Comparison of ENCODE assay signal across 12 cellular contexts in the genomic region with DNA sequence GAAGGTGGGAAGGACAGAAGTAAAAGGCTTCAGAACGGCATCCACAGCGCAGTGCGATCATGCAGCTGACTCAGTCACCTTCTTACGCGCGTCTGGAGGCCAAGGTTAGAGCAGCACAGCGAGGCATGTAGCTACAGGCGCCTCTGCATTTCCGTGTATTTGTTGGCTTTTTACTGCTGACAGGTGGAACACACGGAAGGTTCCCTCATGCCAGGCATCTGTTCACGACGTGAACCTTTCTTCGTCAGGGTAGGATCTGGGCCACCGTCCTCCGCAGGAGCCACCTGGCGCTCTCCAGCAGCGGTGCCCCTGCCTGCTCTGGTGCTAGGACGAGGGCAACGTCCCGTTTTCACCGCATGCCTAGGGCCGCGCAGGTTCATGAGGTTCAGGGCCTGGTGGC. TPM values are rescaled to one million over a fixed set of nuclear protein-coding genes. Genes with fewer than 3 reads are reported as not detected.
DNase-seq lines count a peak whose midpoint lies in the region; ATAC-seq and TF ChIP-seq lines count a peak whose summit lies in the region.
"Had no signal": no experiment of that assay in that cellular context is flagged by ENCODE, and none has a peak within 500 bp of the region (broad histone marks: within the 10 kb centered on the region; RNA-seq: fewer than 3 reads in every experiment).

No MANE protein-coding gene starts in this region.

- H3K4ac ChIP-seq in mesenchymal stem cell (ENCODE audit: low read depth in 1 of 2, low read length in 2 of 2), result no peak overlapping the region

- no peak overlapping the region for H2BK5ac ChIP-seq in mesenchymal stem cell (ENCODE audit: low read depth, low read length, poor library complexity, severe bottlenecking)

- TF ChIP-seq EP300 in upper lobe of left lung (IDR thresholded peaks at IDR 0.05), result no peak

- H3K4me3 ChIP-seq in heart right ventricle (peak overlapping the region in 4 of 10 donors; percentile 19 to 30 (median 20)), mesenchymal stem cell (ENCODE audit: insufficient read depth in 1 of 2, low read depth in 1 of 2, low read length in 2 of 2) (no peak overlapping the region), upper lobe of left lung (no peak overlapping the region)
- H3K4me3 ChIP-seq: SJCRH30, smooth muscle cell had no signal

- no peak for TF ChIP-seq POLR2A in upper lobe of left lung (IDR thresholded peaks at IDR 0.05)

- ATAC-seq in heart right ventricle (no peak), left cardiac atrium (no peak), upper lobe of left lung (ENCODE audit: low FRiP score in 2 of 2) (no peak), left lobe of liver (no peak)

- no peaks in the 10 kb centered on the region for H3K9me3 ChIP-seq in heart right ventricle
- H3K9me3 ChIP-seq in mesenchymal stem cell (ENCODE audit: control insufficient read depth, low read length), result no peaks in the 10 kb centered on the region
- H3K9me3 ChIP-seq in upper lobe of left lung, result no peaks in the 10 kb centered on the region
- H3K9me3 ChIP-seq: SJCRH30 had no signal

- H3K9ac ChIP-seq in mesenchymal stem cell (ENCODE audit: low read length), result no peak overlapping the region

- TF ChIP-seq CTCF in heart right ventricle (IDR thresholded peaks at IDR 0.05) (no peak), chondrocyte (IDR thresholded peaks at IDR 0.05) (no peak), upper lobe of left lung (IDR thresholded peaks at IDR 0.05) (no peak)

- peak overlapping the region; percentile 81 for H3K27ac Mint-ChIP-seq in chondrocyte (ENCODE audit: unreplicated experiment)

- H3K27ac ChIP-seq in heart right ventricle, result peak overlapping the region; percentile 61 to 99 (median 96)
- no peak overlapping the region for H3K27ac ChIP-seq in mesenchymal stem cell (ENCODE audit: low read length, poor library complexity, severe bottlenecking)
- H3K27ac ChIP-seq in upper lobe of left lung, result peak overlapping the region in 3 of 4 donors; percentile 75 to 93 (median 85)
- H3K27ac ChIP-seq: SJCRH30 had no signal

- H3K27me3 ChIP-seq in heart right ventricle (no peaks in the 10 kb centered on the region), mesenchymal stem cell (ENCODE audit: control insufficient read depth in 1 of 2, insufficient read depth in 1 of 2, low read length in 2 of 2) (no peaks in the 10 kb centered on the region), upper lobe of left lung (no peaks in the 10 kb centered on the region)
- H3K27me3 ChIP-seq: SJCRH30 had no signal

- peak overlapping the region; percentile 4 for H2BK15ac ChIP-seq in mesenchymal stem cell (ENCODE audit: low read depth, poor library complexity, severe bottlenecking)

- H3K27me3 Mint-ChIP-seq in chondrocyte (ENCODE audit: low read depth), result no peaks in the 10 kb centered on the region

- H3K9me3 Mint-ChIP-seq in chondrocyte (ENCODE audit: low read depth), result no peaks in the 10 kb centered on the region

- H3K79me1 ChIP-seq in mesenchymal stem cell (replicated peaks; ENCODE audit: low read length, poor library complexity, severe bottlenecking), result peaks cover 7% of the 10 kb centered on the region

- peaks cover 67 to 100% (median 89%) of the 10 kb centered on the region in 9 donors for H3K4me1 ChIP-seq in heart right ventricle
- peaks cover 15% of the 10 kb centered on the region for H3K4me1 ChIP-seq in mesenchymal stem cell (ENCODE audit: control insufficient read depth, insufficient read depth, low read depth, low read length)
- H3K4me1 ChIP-seq in upper lobe of left lung, result peaks cover 69 to 82% (median 78%) of the 10 kb centered on the region in 4 donors
- H3K4me1 ChIP-seq: SJCRH30 had no signal

- no peak overlapping the region for H2BK12ac ChIP-seq in mesenchymal stem cell (ENCODE audit: low read length in 2 of 2)

- H2AK5ac ChIP-seq in mesenchymal stem cell (ENCODE audit: low read length, severe bottlenecking), result no peak overlapping the region

- peaks cover 8% of the 10 kb centered on the region for H3K36me3 Mint-ChIP-seq in chondrocyte (ENCODE audit: low read depth)

- no peak overlapping the region for H3K14ac ChIP-seq in mesenchymal stem cell (ENCODE audit: low read length in 2 of 2)

- H2AFZ ChIP-seq in mesenchymal stem cell (ENCODE audit: low read depth, low read length), result no peak overlapping the region

- H3K4me1 Mint-ChIP-seq in chondrocyte (ENCODE audit: low read depth), result peaks cover 24% of the 10 kb centered on the region

- no peak for DNase-seq in heart right ventricle
- no peak for DNase-seq in left cardiac atrium
- peak; percentile 59 for DNase-seq in chondrocyte (ENCODE audit: low spot score)
- no peak for DNase-seq in mesenchymal stem cell
- DNase-seq in upper lobe of left lung, result peak in 1 of 2 donors; percentile 76
- no peak for DNase-seq in left lobe of liver (ENCODE audit: low spot score)
- no peak for DNase-seq in HT-29 (ENCODE audit: low spot score)
- no peak for DNase-seq in Kasumi-1 (lab: John Stamatoyannopoulos, UW)
- DNase-seq: NCI-H1105 treated with DMSO at 0.1 percent for 48 hours, SJCRH30 had no signal

- intact Hi-C loops in heart right ventricle (cut with DNase I), result loop anchor here in 5 of 10 donors (5.0 to 10.0 kb wide), 5 partner anchors 54 to 486 kb away; a partner anchor contains a TSS
- intact Hi-C loops in left cardiac atrium (cut with DNase I), result no loop called here

- H3K18ac ChIP-seq in mesenchymal stem cell (ENCODE audit: low read depth in 1 of 2, low read length in 2 of 2), result no peak overlapping the region

- H3K4me3 Mint-ChIP-seq in chondrocyte (ENCODE audit: unreplicated experiment), result no peak overlapping the region

- 70 to 83% methylated on average over 23 of the region's 23 CpGs for WGBS in heart right ventricle, 2 donors
- 95% methylated on average over 23 of the region's 23 CpGs for WGBS in mesenchymal stem cell
- WGBS in upper lobe of left lung, 2 donors, result 68 to 74% methylated on average over 21 to 23 of the region's 23 CpGs

- H3K4me2 ChIP-seq in mesenchymal stem cell (ENCODE audit: low read length, poor library complexity, severe bottlenecking), result no peak overlapping the region
- H3K4me2 ChIP-seq: smooth muscle cell had no signal

- H3K36me3 ChIP-seq in heart right ventricle (peaks cover 0 to 75% (median 7%) of the 10 kb centered on the region in 9 donors), mesenchymal stem cell (ENCODE audit: control insufficient read depth in 1 of 2, insufficient read depth in 2 of 2, low read depth in 1 of 2, low read length in 2 of 2) (peaks cover 32 to 61% of the 10 kb centered on the region in 2 experiments), upper lobe of left lung (peaks cover 0 to 80% (median 48%) of the 10 kb centered on the region in 4 donors)
- H3K36me3 ChIP-seq: SJCRH30 had no signal

- no peak overlapping the region for H3K23ac ChIP-seq in mesenchymal stem cell (ENCODE audit: low read length in 2 of 2)

- H4K8ac ChIP-seq in mesenchymal stem cell (ENCODE audit: low read length), result no peak overlapping the region

- H4K91ac ChIP-seq in mesenchymal stem cell (ENCODE audit: low read length), result peak overlapping the region; percentile 76

- H2BK120ac ChIP-seq in mesenchymal stem cell (ENCODE audit: low read depth, low read length), result no peak overlapping the region

RNA-seq across cellular contexts. Expression of a gene that starts 15.3 kb away (rescaled TPM):
- total RNA-seq in heart right ventricle (10 to 100 TPM; 10.7 to 24.4 (median 18.1) TPM), left cardiac atrium (10 to 100 TPM; 26.7 to 29.4 TPM), chondrocyte (2.9 to 9.7 TPM (median 8.4 TPM) in 3 replicates), upper lobe of left lung (100 to 1,000 TPM in 1 of 6 donors, 10 to 100 TPM in 5; 31.4 to 112 (median 48.4) TPM), left lobe of liver (7.2 TPM)
- 10 to 100 TPM; 37.5 to 49.9 TPM for polyA plus RNA-seq in heart right ventricle
- 12.5 TPM for polyA plus RNA-seq in mesenchymal stem cell (2013, experiment 1 of 2)
- 13.0 TPM for polyA plus RNA-seq in mesenchymal stem cell (2013, experiment 2 of 2)
- total RNA-seq in HT-29 (2014; rRNA removed; shearing (Covaris generic)), result 0.61 and 0.78 TPM in 2 replicates
- total RNA-seq: astrocyte had no signal

RNA-seq across cellular contexts. Expression of a gene that starts 55.6 kb away (rescaled TPM):
- 10 to 100 TPM; 14.5 to 22.0 (median 19.7) TPM for total RNA-seq in heart right ventricle
- 10 to 100 TPM; 27.4 to 50.5 TPM for polyA plus RNA-seq in heart right ventricle
- 10 to 100 TPM; 17.9 to 22.2 TPM for total RNA-seq in left cardiac atrium
- 19.3 to 30.9 TPM (median 21.7 TPM) in 3 replicates for total RNA-seq in chondrocyte
- 10.0 TPM for polyA plus RNA-seq in mesenchymal stem cell (2013, experiment 1 of 2)
- polyA plus RNA-seq in mesenchymal stem cell (2013, experiment 2 of 2), result 10.2 TPM
- total RNA-seq in upper lobe of left lung, result 100 to 1,000 TPM in 1 of 6 donors, 10 to 100 TPM in 5; 13.8 to 130 (median 41.5) TPM
- total RNA-seq in left lobe of liver, result 36.4 TPM
- 72.4 and 77.3 TPM in 2 replicates for total RNA-seq in HT-29 (2014; rRNA removed; shearing (Covaris generic))

RNA-seq across cellular contexts. Expression of a gene that starts 60.0 kb away (rescaled TPM):
- not detected for total RNA-seq in heart right ventricle
- polyA plus RNA-seq in heart right ventricle, result not detected
- total RNA-seq in left cardiac atrium, result under 1 TPM in 1 of 2 donors, not detected in 1; 0.21 TPM
- total RNA-seq in chondrocyte, result not detected in 3 replicates
- polyA plus RNA-seq in mesenchymal stem cell (2013, experiment 1 of 2), result not detected
- not detected for polyA plus RNA-seq in mesenchymal stem cell (2013, experiment 2 of 2)
- under 1 TPM in 3 of 6 donors, not detected in 3; 0.30 to 0.34 (median 0.34) TPM for total RNA-seq in upper lobe of left lung
- not detected for total RNA-seq in left lobe of liver
- total RNA-seq in HT-29 (2014; rRNA removed; shearing (Covaris generic)), result 0.15 TPM in 1 of 2 replicates, not detected in the other
- total RNA-seq: astrocyte, SJCRH30, smooth muscle cell had no signal
- polyA plus RNA-seq: smooth muscle cell had no signal
